Comparison of ENCODE assay signal across 1 cellular context in genomic region chr1:204126941-204127340, GRCh38.
TF ChIP-seq lines count a peak whose summit lies in the region.

No MANE protein-coding gene starts in this region.

TF ChIP-seq in endothelial cell of umbilical vein, 7 proteins besides CTCF, POLR2A, EP300 and RAD21:
- TF ChIP-seq MAX (IDR thresholded peaks at IDR 0.05; ENCODE audit: insufficient read depth, insufficient read length) = no peak
- no peak for TF ChIP-seq GATA2 (IDR thresholded peaks at IDR 0.05; ENCODE audit: insufficient read depth, insufficient read length, low read depth, low read length)
- no peak for TF ChIP-seq MYC (IDR thresholded peaks at IDR 0.05; ENCODE audit: low read depth, low read length)
- TF ChIP-seq JUN (IDR thresholded peaks at IDR 0.05; ENCODE audit: borderline replicate concordance, insufficient read depth, insufficient read length, low read depth) = no peak
